In the genomic region with DNA sequence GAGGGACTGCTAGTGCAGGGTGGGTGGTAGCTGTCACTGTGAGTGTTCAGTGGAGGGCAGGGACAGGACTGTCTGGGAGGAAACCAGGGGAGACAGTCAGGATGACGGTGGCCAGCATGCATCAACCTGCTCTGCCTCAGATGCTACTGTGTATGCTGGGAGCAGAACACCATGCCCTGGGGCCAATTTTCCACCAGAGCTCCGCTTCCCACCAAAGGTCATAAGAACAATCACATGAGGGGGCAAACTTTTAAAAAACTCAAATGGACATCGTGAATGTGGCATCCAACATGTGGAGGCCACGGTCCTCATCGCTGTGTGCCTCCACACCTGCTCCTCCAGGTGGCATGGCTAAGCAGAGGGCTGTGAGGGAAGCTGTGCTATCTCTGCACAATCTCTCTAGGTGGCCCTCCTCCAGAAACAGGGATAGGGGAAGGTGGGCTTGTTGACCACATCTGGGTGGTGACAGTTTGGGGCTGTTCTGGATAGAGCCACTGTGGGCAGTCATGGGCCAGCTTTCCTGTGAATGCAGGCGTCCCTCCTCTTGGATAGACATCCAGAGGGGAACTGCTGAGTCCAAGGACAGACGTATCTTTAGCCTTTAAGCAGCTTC, we compare ENCODE assay signal across 33 cellular contexts.
"Had no signal": no experiment of that assay in that cellular context is flagged by ENCODE, and none has a peak within 500 bp of the region (broad histone marks: within the 10 kb centered on the region; RNA-seq: fewer than 3 reads in every experiment).

No MANE protein-coding gene starts in this region.

- H3K4me1 ChIP-seq: ascending aorta, breast epithelium, colonic mucosa, esophagus muscularis mucosa, foreskin keratinocyte, gastrocnemius medialis had no signal

- H3K4me3 ChIP-seq: ascending aorta, breast epithelium, cardiac muscle cell, colonic mucosa, dorsolateral prefrontal cortex, esophagus muscularis mucosa, gastrocnemius medialis had no signal

- H3K27ac Mint-ChIP-seq: activated CD4-positive, alpha-beta memory T cell treated with anti-CD3 and anti-CD28 coated beads for 36 hours; activated CD4-positive, alpha-beta T cell treated with anti-CD3 and anti-CD28 coated beads for 36 hours; activated CD4-positive, alpha-beta T cell treated with anti-CD3 and anti-CD28 coated beads, Interleukin-2, amount 10 ng/mL, durations not matched to agents 24 days and 14 days; activated CD8-positive, alpha-beta memory T cell treated with anti-CD3 and anti-CD28 coated beads, Interleukin-2, amount 10 ng/mL, durations not matched to agents 7 days and 5 days; activated CD8-positive, alpha-beta T cell treated with anti-CD3 and anti-CD28 coated beads, Interleukin-2, amount 10 ng/mL, durations not matched to agents 7 days and 5 days; activated naive CD4-positive, alpha-beta T cell treated with anti-CD3 and anti-CD28 coated beads, Interleukin-2, amount 10 ng/mL, durations not matched to agents 7 days and 5 days; activated naive CD4-positive, alpha-beta T cell treated with anti-CD3 and anti-CD28 coated beads, Interleukin-2, amount 50 U/mL, for 72 hours; activated naive CD8-positive, alpha-beta T cell treated with anti-CD3 and anti-CD28 coated beads, Interleukin-2, amount 10 ng/mL, durations not matched to agents 7 days and 5 days; activated T-helper 1 cell treated with anti-CD3 and anti-CD28 coated beads, Interleukin-12 subunit alpha, Interleukin-12 subunit beta, Interleukin-2, Interleukin-4 antibody, amounts not matched to agents 30 ng/mL and 10 ng/mL and 1 ng/mL, durations not matched to agents 14 hours and 24 hours and 36 hours; activated T-helper 2 cell treated with anti-CD3 and anti-CD28 coated beads, Interferon-gamma antibody, Interleukin-2, Interleukin-4, amounts not matched to agents 10 μg/mL and 5 μg/mL and 100 μg/mL, durations not matched to agents 14 hours and 24 hours and 36 hours; dendritic cell treated with granulocyte-macrophage colony-stimulating factor and Interleukin-4, amounts not matched to agents 40 ng/mL and 50 ng/mL, for 4 days had no signal

- H3K4me3 Mint-ChIP-seq: activated CD4-positive, alpha-beta memory T cell treated with anti-CD3 and anti-CD28 coated beads for 36 hours; activated CD4-positive, alpha-beta T cell treated with anti-CD3 and anti-CD28 coated beads for 36 hours; activated CD4-positive, alpha-beta T cell treated with anti-CD3 and anti-CD28 coated beads, Interleukin-2, amount 10 ng/mL, durations not matched to agents 24 days and 14 days; activated CD8-positive, alpha-beta memory T cell treated with anti-CD3 and anti-CD28 coated beads, Interleukin-2, amount 10 ng/mL, durations not matched to agents 7 days and 5 days; activated CD8-positive, alpha-beta T cell treated with anti-CD3 and anti-CD28 coated beads, Interleukin-2, amount 10 ng/mL, durations not matched to agents 7 days and 5 days; activated naive CD4-positive, alpha-beta T cell treated with anti-CD3 and anti-CD28 coated beads, Interleukin-2, amount 10 ng/mL, durations not matched to agents 7 days and 5 days; activated naive CD8-positive, alpha-beta T cell treated with anti-CD3 and anti-CD28 coated beads, Interleukin-2, amount 10 ng/mL, durations not matched to agents 7 days and 5 days; activated T-helper 1 cell treated with anti-CD3 and anti-CD28 coated beads, Interleukin-12 subunit alpha, Interleukin-12 subunit beta, Interleukin-2, Interleukin-4 antibody, amounts not matched to agents 30 ng/mL and 10 ng/mL and 1 ng/mL, durations not matched to agents 14 hours and 24 hours and 36 hours; brain; dendritic cell treated with granulocyte-macrophage colony-stimulating factor and Interleukin-4, amounts not matched to agents 40 ng/mL and 50 ng/mL, for 4 days had no signal

- H3K36me3 Mint-ChIP-seq: activated CD4-positive, alpha-beta memory T cell treated with anti-CD3 and anti-CD28 coated beads for 36 hours; activated CD8-positive, alpha-beta memory T cell treated with anti-CD3 and anti-CD28 coated beads, Interleukin-2, amount 10 ng/mL, durations not matched to agents 7 days and 5 days; activated naive CD4-positive, alpha-beta T cell treated with anti-CD3 and anti-CD28 coated beads, Interleukin-2, amount 10 ng/mL, durations not matched to agents 7 days and 5 days; activated naive CD8-positive, alpha-beta T cell treated with anti-CD3 and anti-CD28 coated beads, Interleukin-2, amount 10 ng/mL, durations not matched to agents 7 days and 5 days had no signal

- H3K9me3 ChIP-seq: colonic mucosa, gastrocnemius medialis had no signal

- H3K36me3 ChIP-seq: ascending aorta, breast epithelium, cardiac muscle cell, colonic mucosa, esophagus muscularis mucosa, gastrocnemius medialis had no signal

- ATAC-seq: activated CD4-positive, alpha-beta T cell treated with anti-CD3 and anti-CD28 coated beads for 36 hours; activated CD8-positive, alpha-beta memory T cell treated with anti-CD3 and anti-CD28 coated beads, Interleukin-2, amount 10 ng/mL, durations not matched to agents 7 days and 5 days; activated CD8-positive, alpha-beta T cell treated with anti-CD3 and anti-CD28 coated beads, Interleukin-2, amount 10 ng/mL, durations not matched to agents 7 days and 5 days; activated naive CD4-positive, alpha-beta T cell treated with anti-CD3 and anti-CD28 coated beads, Interleukin-2, amount 50 U/mL, for 72 hours; foreskin keratinocyte; gastrocnemius medialis had no signal

- DNase-seq: activated CD4-positive, alpha-beta memory T cell treated with anti-CD3 and anti-CD28 coated beads for 36 hours; activated CD4-positive, alpha-beta T cell treated with anti-CD3 and anti-CD28 coated beads for 36 hours; activated CD4-positive, alpha-beta T cell treated with anti-CD3 and anti-CD28 coated beads, Interleukin-2, amount 10 ng/mL, durations not matched to agents 24 days and 14 days; activated CD4-positive, CD25-positive, alpha-beta regulatory T cell; activated CD4-positive, CD25-positive, alpha-beta regulatory T cell treated with anti-CD3 and anti-CD28 coated beads, Interleukin-2, amount 50 U/mL, for 72 hours; activated CD8-positive, alpha-beta memory T cell treated with anti-CD3 and anti-CD28 coated beads, Interleukin-2, amount 10 ng/mL, durations not matched to agents 7 days and 5 days; activated CD8-positive, alpha-beta memory T cell treated with anti-CD3 and anti-CD28 coated beads, Interleukin-2, amount 50 U/mL, for 4 hours; activated CD8-positive, alpha-beta T cell treated with anti-CD3 and anti-CD28 coated beads, Interleukin-2, amount 10 ng/mL, durations not matched to agents 7 days and 5 days; activated effector memory CD4-positive, alpha-beta T cell treated with anti-CD3 and anti-CD28 coated beads, Interleukin-2, amount 50 U/mL, for 16 hours; activated naive CD4-positive, alpha-beta T cell; activated naive CD4-positive, alpha-beta T cell treated with anti-CD3 and anti-CD28 coated beads, Interleukin-2, amount 10 ng/mL, durations not matched to agents 7 days and 5 days; activated naive CD8-positive, alpha-beta T cell treated with anti-CD3 and anti-CD28 coated beads, Interleukin-2, amount 10 ng/mL, durations not matched to agents 7 days and 5 days; activated T-cell treated with anti-CD3 and anti-CD28 coated beads, Interleukin-2, amount 50 U/mL, for 1 hour; activated T-cell treated with anti-CD3 and anti-CD28 coated beads, Interleukin-2, amount 50 U/mL, for 48 hours; central memory CD4-positive, alpha-beta T cell; cerebellar nuclear complex; colonic mucosa; dorsolateral prefrontal cortex; effector memory CD4-positive, alpha-beta T cell; erythroblast; foreskin keratinocyte; gastrocnemius medialis; glutamatergic neuron; T-helper 2 cell had no signal

- H3K27me3 Mint-ChIP-seq: activated CD4-positive, alpha-beta memory T cell treated with anti-CD3 and anti-CD28 coated beads for 36 hours; activated CD4-positive, alpha-beta T cell treated with anti-CD3 and anti-CD28 coated beads, Interleukin-2, amount 10 ng/mL, durations not matched to agents 24 days and 14 days; activated CD8-positive, alpha-beta memory T cell treated with anti-CD3 and anti-CD28 coated beads, Interleukin-2, amount 10 ng/mL, durations not matched to agents 7 days and 5 days; activated naive CD4-positive, alpha-beta T cell treated with anti-CD3 and anti-CD28 coated beads, Interleukin-2, amount 10 ng/mL, durations not matched to agents 7 days and 5 days; activated naive CD8-positive, alpha-beta T cell treated with anti-CD3 and anti-CD28 coated beads, Interleukin-2, amount 10 ng/mL, durations not matched to agents 7 days and 5 days; dendritic cell treated with granulocyte-macrophage colony-stimulating factor and Interleukin-4, amounts not matched to agents 40 ng/mL and 50 ng/mL, for 4 days had no signal

- H3K4me1 Mint-ChIP-seq: activated CD4-positive, alpha-beta T cell treated with anti-CD3 and anti-CD28 coated beads for 36 hours; activated CD4-positive, alpha-beta T cell treated with anti-CD3 and anti-CD28 coated beads, Interleukin-2, amount 10 ng/mL, durations not matched to agents 24 days and 14 days; activated CD8-positive, alpha-beta memory T cell treated with anti-CD3 and anti-CD28 coated beads, Interleukin-2, amount 10 ng/mL, durations not matched to agents 7 days and 5 days; activated naive CD4-positive, alpha-beta T cell treated with anti-CD3 and anti-CD28 coated beads, Interleukin-2, amount 10 ng/mL, durations not matched to agents 7 days and 5 days; activated naive CD8-positive, alpha-beta T cell treated with anti-CD3 and anti-CD28 coated beads, Interleukin-2, amount 10 ng/mL, durations not matched to agents 7 days and 5 days; brain had no signal

- H3K27ac ChIP-seq: ascending aorta, breast epithelium, cardiac muscle cell, colonic mucosa, dorsolateral prefrontal cortex, esophagus muscularis mucosa, foreskin keratinocyte, gastrocnemius medialis had no signal

- H3K27me3 ChIP-seq: ascending aorta, breast epithelium, cardiac muscle cell, colonic mucosa, dorsolateral prefrontal cortex, esophagus muscularis mucosa, foreskin keratinocyte, gastrocnemius medialis had no signal
